In genomic region chr19:3669616-3670257, GRCh38 we compare ENCODE assay signal across 15 cellular contexts. TPM values are rescaled to one million over a fixed set of nuclear protein-coding genes. Genes with fewer than 3 reads are reported as not detected.
A peak's percentile ranks its signal among the peaks of the same experiment; 100 is the strongest.
DNase-seq lines count a peak whose midpoint lies in the region; ATAC-seq and TF ChIP-seq lines count a peak whose summit lies in the region.
"Had no signal": no experiment of that assay in that cellular context is flagged by ENCODE, and none has a peak within 500 bp of the region (broad histone marks: within the 10 kb centered on the region; RNA-seq: fewer than 3 reads in every experiment).

No MANE protein-coding gene starts in this region.

- no peak for TF ChIP-seq POLR2A in heart left ventricle (IDR thresholded peaks at IDR 0.05)

- H3K23ac ChIP-seq in trophoblast cell (ENCODE audit: low read length) = no peak overlapping the region

- H4K8ac ChIP-seq in trophoblast cell (ENCODE audit: low read depth, low read length) = peak overlapping the region; percentile 67

- H3K9me3 ChIP-seq in heart left ventricle = no peaks in the 10 kb centered on the region
- peaks cover 6% of the 10 kb centered on the region for H3K9me3 ChIP-seq in left ventricle myocardium inferior (replicated peaks)
- peaks cover 2% of the 10 kb centered on the region for H3K9me3 ChIP-seq in trophoblast cell (ENCODE audit: insufficient read depth, low read depth, low read length)
- H3K9me3 ChIP-seq: HAP-1 had no signal

- peak overlapping the region; percentile 12 for H3K4ac ChIP-seq in trophoblast cell (ENCODE audit: low read depth, low read length)

- peak overlapping the region; percentile 65 for H2AK5ac ChIP-seq in trophoblast cell (ENCODE audit: low read length)

- H3K79me1 ChIP-seq in trophoblast cell (ENCODE audit: low read length) = peaks cover 16% of the 10 kb centered on the region

- peak overlapping the region; percentile 81 for H3K14ac ChIP-seq in trophoblast cell (ENCODE audit: low read length)

- H3K9ac ChIP-seq in trophoblast cell (ENCODE audit: low read length) = no peak overlapping the region

- no peak overlapping the region for H2AFZ ChIP-seq in trophoblast cell (ENCODE audit: insufficient read depth, low read length, poor library complexity)

- H3K4me3 ChIP-seq in heart left ventricle (peak overlapping the region in 5 of 12 donors; percentile 8 to 54 (median 38)), left ventricle myocardium inferior (peak overlapping the region; percentile 61), trophoblast cell (ENCODE audit: low read depth, low read length) (no peak overlapping the region), urinary bladder (ENCODE audit: low read depth, low read length) (no peak overlapping the region), foreskin fibroblast (ENCODE audit: low read depth in 1 of 2, low read length in 2 of 2) (no peak overlapping the region)
- H3K4me3 ChIP-seq: HAP-1, SK-N-MC had no signal

- ATAC-seq in heart left ventricle = no peak
- ATAC-seq in Right ventricle myocardium superior (ENCODE audit: poor library complexity) = no peak

- peak overlapping the region; percentile 70 for H2BK120ac ChIP-seq in trophoblast cell (ENCODE audit: insufficient read depth, low read length, poor library complexity)

- H3K27ac ChIP-seq in heart left ventricle (peak overlapping the region; percentile 89 to 100 (median 99)), left ventricle myocardium inferior (replicated peaks) (peak overlapping the region; percentile 99), trophoblast cell (ENCODE audit: low read depth, low read length) (peak overlapping the region; percentile 50), urinary bladder (ENCODE audit: low read depth) (peak overlapping the region; percentile 72)
- H3K27ac ChIP-seq: SK-N-MC had no signal

- no peak overlapping the region for H2BK12ac ChIP-seq in trophoblast cell (ENCODE audit: low read length)

- no peak overlapping the region for H3K4me2 ChIP-seq in trophoblast cell (ENCODE audit: low read length)

- H4K12ac ChIP-seq in trophoblast cell (ENCODE audit: low read depth, low read length) = no peak overlapping the region

- H3K36me3 ChIP-seq in heart left ventricle = peaks cover 0 to 12% (median 4%) of the 10 kb centered on the region in 9 donors
- H3K36me3 ChIP-seq in left ventricle myocardium inferior = peaks cover 16% of the 10 kb centered on the region
- H3K36me3 ChIP-seq in trophoblast cell (ENCODE audit: control insufficient read depth in 1 of 2, insufficient read depth in 2 of 2, low read length in 2 of 2) = peaks cover 11 to 12% of the 10 kb centered on the region in 2 experiments
- H3K36me3 ChIP-seq in urinary bladder (ENCODE audit: insufficient read depth) = no peaks in the 10 kb centered on the region
- H3K36me3 ChIP-seq: HAP-1 had no signal

- H2BK5ac ChIP-seq in trophoblast cell (ENCODE audit: low read depth, low read length, poor library complexity) = peak overlapping the region; percentile 58

- H3K4me1 ChIP-seq in heart left ventricle (peaks cover 0 to 79% (median 53%) of the 10 kb centered on the region in 12 donors), left ventricle myocardium inferior (peaks cover 83% of the 10 kb centered on the region), trophoblast cell (ENCODE audit: control insufficient read depth in 1 of 2, insufficient read depth in 2 of 2, low read length in 2 of 2) (peaks cover 17 to 32% of the 10 kb centered on the region in 2 experiments), urinary bladder (ENCODE audit: insufficient read depth) (no peaks in the 10 kb centered on the region)
- H3K4me1 ChIP-seq: HAP-1 had no signal

- H3K79me2 ChIP-seq in trophoblast cell (ENCODE audit: control insufficient read depth, insufficient read depth, low read length, poor library complexity) = peaks cover 5% of the 10 kb centered on the region

- WGBS in heart left ventricle, 4 donors = 58 to 68% (median 61%) methylated on average over 26 to 35 of the region's 35 CpGs
- WGBS in trophoblast cell (ENCODE audit: extremely low coverage, insufficient coverage, insufficient read length) = no CpG with 5 or more reads among the region's 35 CpGs
- WGBS in urinary bladder = 39% methylated on average over 35 of the region's 35 CpGs

- intact Hi-C loops in heart left ventricle (cut with DNase I) (loop anchor here in 9 of 10 donors (1.0 to 10.0 kb wide), 8 partner anchors 29 to 535 kb away; partner anchors contain the start of genes PIP5K1C (in 2 of the 9) and EEF2 (in 1 of the 9)), Right ventricle myocardium superior (cut with DNase I) (loop anchor here (5.0 kb wide), 1 partner anchor 33 kb away; the partner anchor contains the start of gene PIP5K1C), left ventricle myocardium inferior (cut with micrococcal nuclease) (loop anchor here (5.0 kb wide), 1 partner anchor 33 kb away; the partner anchor contains the start of gene PIP5K1C)

- DNase-seq in heart left ventricle (no peak), Right ventricle myocardium superior (no peak), left ventricle myocardium inferior (no peak), trophoblast cell (no peak), DMS153 treated with DMSO at 0.1 percent for 48 hours (lab: John Stamatoyannopoulos, UW; ENCODE audit: unreplicated experiment) (no peak), DMS53 treated with DMSO at 0.1 percent for 48 hours (lab: John Stamatoyannopoulos, UW; ENCODE audit: unreplicated experiment) (no peak), foreskin fibroblast (no peak)
- DNase-seq: activated T-cell treated with anti-CD3 and anti-CD28 coated beads, Interleukin-2, amount 50 U/mL, for 72 hours; DMS 273 treated with DMSO at 0.1 percent for 48 hours; KG1; NCI-H2029 treated with DMSO at 0.1 percent for 48 hours; NK-92 treated with Interleukin-12 subunit alpha and Interleukin-12 subunit beta, amount 100 ng/mL, for 24 hours had no signal

- no peak for TF ChIP-seq CTCF in heart left ventricle (IDR thresholded peaks at IDR 0.05)
- TF ChIP-seq CTCF in left ventricle myocardium inferior (IDR thresholded peaks at IDR 0.05; ENCODE audit: borderline replicate concordance) = no peak
- TF ChIP-seq CTCF in foreskin fibroblast (IDR thresholded peaks at IDR 0.05; ENCODE audit: low read depth, low read length) = no peak

- H3K18ac ChIP-seq in trophoblast cell (ENCODE audit: low read length) = peak overlapping the region; percentile 78

- peak overlapping the region; percentile 76 for H4K91ac ChIP-seq in trophoblast cell (ENCODE audit: low read depth, low read length)

- H3K27me3 ChIP-seq in heart left ventricle (no peaks in the 10 kb centered on the region), left ventricle myocardium inferior (ENCODE audit: low read depth) (no peaks in the 10 kb centered on the region), trophoblast cell (ENCODE audit: insufficient read depth, low read length) (no peaks in the 10 kb centered on the region)

RNA-seq across cellular contexts. Expression of gene PIP5K1C, which starts 30.5 kb away (rescaled TPM):
- 10 to 100 TPM; 27.8 to 56.6 (median 38.2) TPM for total RNA-seq in heart left ventricle
- polyA plus RNA-seq in heart left ventricle = 10 to 100 TPM; 23.9 to 31.0 TPM
- total RNA-seq in Right ventricle myocardium superior = 31.6 TPM
- 31.6 TPM for total RNA-seq in left ventricle myocardium inferior
- polyA plus RNA-seq in trophoblast cell (2013) = 36.1 and 36.6 TPM in 2 replicates
- total RNA-seq in urinary bladder = 17.1 TPM
- polyA plus RNA-seq in urinary bladder = 60.8 TPM

RNA-seq across cellular contexts. Expression of gene TJP3, which starts 38.4 kb away (rescaled TPM):
- under 1 TPM in 2 of 9 donors, not detected in 7; 0.41 to 0.48 TPM for total RNA-seq in heart left ventricle
- polyA plus RNA-seq in heart left ventricle = under 1 TPM in 1 of 2 donors, not detected in 1; 0.06 TPM
- total RNA-seq in Right ventricle myocardium superior = not detected
- not detected for total RNA-seq in left ventricle myocardium inferior
- 117 and 137 TPM in 2 replicates for polyA plus RNA-seq in trophoblast cell (2013)
- total RNA-seq in urinary bladder = 3.1 TPM
- polyA plus RNA-seq in urinary bladder = 2.8 TPM

RNA-seq across cellular contexts. Expression of gene CACTIN, which starts 43.1 kb away (rescaled TPM):
- total RNA-seq in heart left ventricle (10 to 100 TPM in 8 of 9 donors, 1 to 10 TPM in 1; 9.8 to 23.4 (median 14.1) TPM), Right ventricle myocardium superior (13.7 TPM), left ventricle myocardium inferior (14.5 TPM), urinary bladder (11.1 TPM)
- polyA plus RNA-seq in heart left ventricle (10 to 100 TPM; 11.9 to 20.4 TPM), urinary bladder (27.7 TPM)
- 25.6 and 26.4 TPM in 2 replicates for polyA plus RNA-seq in trophoblast cell (2013)
